In genomic region chr2:233445152-233445830, GRCh38 we compare ENCODE assay signal across 17 cellular contexts.
DNase-seq lines count a peak whose midpoint lies in the region; ATAC-seq and TF ChIP-seq lines count a peak whose summit lies in the region.
"Had no signal": no experiment of that assay in that cellular context is flagged by ENCODE, and none has a peak within 500 bp of the region (broad histone marks: within the 10 kb centered on the region; RNA-seq: fewer than 3 reads in every experiment).

No MANE protein-coding gene starts in this region.

- H3K27me3 Mint-ChIP-seq in stimulated activated naive CD8-positive, alpha-beta T cell treated with anti-CD3 and anti-CD28 coated beads, Interleukin-15, Interleukin-2, amounts not matched to agents 100 ng/mL and 50 ng/mL, for 24 hours = no peaks in the 10 kb centered on the region
- H3K27me3 Mint-ChIP-seq in effector memory CD8-positive, alpha-beta T cell = no peaks in the 10 kb centered on the region
- H3K27me3 Mint-ChIP-seq: IgD-negative memory B cell had no signal

- ATAC-seq in stimulated activated naive CD8-positive, alpha-beta T cell treated with anti-CD3 and anti-CD28 coated beads, Interleukin-15, Interleukin-2, amounts not matched to agents 100 U/mL and 50 U/mL, for 24 hours = no peak
- ATAC-seq in effector memory CD8-positive, alpha-beta T cell (replicated peaks) = no peak

- peaks cover 3% of the 10 kb centered on the region for H3K36me3 ChIP-seq in osteoblast (ENCODE audit: insufficient read depth, low read length)
- peaks cover 71% of the 10 kb centered on the region for H3K36me3 ChIP-seq in effector memory CD4-positive, alpha-beta T cell (ENCODE audit: control insufficient read depth, insufficient read depth, low read length)

- TF ChIP-seq CTCF in osteoblast (IDR thresholded peaks at IDR 0.05; ENCODE audit: extremely low read depth, low read depth, low read length) = no peak

- peak overlapping the region; percentile 36 for H3K27ac Mint-ChIP-seq in stimulated activated naive CD8-positive, alpha-beta T cell treated with anti-CD3 and anti-CD28 coated beads, Interleukin-15, Interleukin-2, amounts not matched to agents 100 ng/mL and 50 ng/mL, for 24 hours
- peak overlapping the region; percentile 22 to 60 for H3K27ac Mint-ChIP-seq in effector memory CD8-positive, alpha-beta T cell

- no peaks in the 10 kb centered on the region for H4K20me1 ChIP-seq in osteoblast (ENCODE audit: insufficient read depth, low read length)

- H3K4me1 ChIP-seq in osteoblast (ENCODE audit: insufficient read depth, low read length) = no peaks in the 10 kb centered on the region
- peaks cover 3% of the 10 kb centered on the region for H3K4me1 ChIP-seq in effector memory CD4-positive, alpha-beta T cell (ENCODE audit: control insufficient read depth, insufficient read depth, low read length, poor library complexity, severe bottlenecking)
- H3K4me1 ChIP-seq: vagina had no signal

- no peak overlapping the region for H3K4me3 ChIP-seq in osteoblast (ENCODE audit: insufficient read depth, low read length)
- H3K4me3 ChIP-seq in effector memory CD4-positive, alpha-beta T cell (ENCODE audit: insufficient read depth, low read depth, low read length, poor library complexity, severe bottlenecking) = no peak overlapping the region
- H3K4me3 ChIP-seq: vagina had no signal

- peaks cover 69% of the 10 kb centered on the region for H3K36me3 Mint-ChIP-seq in stimulated activated naive CD8-positive, alpha-beta T cell treated with anti-CD3 and anti-CD28 coated beads, Interleukin-15, Interleukin-2, amounts not matched to agents 100 ng/mL and 50 ng/mL, for 24 hours (ENCODE audit: low read depth)
- H3K36me3 Mint-ChIP-seq in effector memory CD8-positive, alpha-beta T cell (ENCODE audit: insufficient read depth) = peaks cover 45% of the 10 kb centered on the region

- H2AFZ ChIP-seq in osteoblast (ENCODE audit: low read length) = no peak overlapping the region

- peaks cover 16% of the 10 kb centered on the region for H3K4me1 Mint-ChIP-seq in stimulated activated naive CD8-positive, alpha-beta T cell treated with anti-CD3 and anti-CD28 coated beads, Interleukin-15, Interleukin-2, amounts not matched to agents 100 ng/mL and 50 ng/mL, for 24 hours (ENCODE audit: low read depth)
- H3K4me1 Mint-ChIP-seq in effector memory CD8-positive, alpha-beta T cell (ENCODE audit: low read depth in 2 of 2) = peaks cover 16 to 17% of the 10 kb centered on the region in 2 donors

- no peaks in the 10 kb centered on the region for H3K79me2 ChIP-seq in osteoblast (ENCODE audit: insufficient read depth, low read length)

- no peak overlapping the region for H3K27ac ChIP-seq in osteoblast (ENCODE audit: low read depth, low read length)
- no peak overlapping the region for H3K27ac ChIP-seq in effector memory CD4-positive, alpha-beta T cell (ENCODE audit: insufficient read depth, low read length, poor library complexity, severe bottlenecking)
- H3K27ac ChIP-seq: vagina had no signal

- H3K27me3 ChIP-seq in osteoblast (ENCODE audit: insufficient read depth, low read length) = no peaks in the 10 kb centered on the region
- no peaks in the 10 kb centered on the region for H3K27me3 ChIP-seq in effector memory CD4-positive, alpha-beta T cell (replicated peaks; ENCODE audit: control insufficient read depth, insufficient read depth, low read length, poor library complexity, severe bottlenecking)
- H3K27me3 ChIP-seq: BE2C, vagina had no signal

- H3K9me3 Mint-ChIP-seq in stimulated activated naive CD8-positive, alpha-beta T cell treated with anti-CD3 and anti-CD28 coated beads, Interleukin-15, Interleukin-2, amounts not matched to agents 100 ng/mL and 50 ng/mL, for 24 hours = no peaks in the 10 kb centered on the region
- no peaks in the 10 kb centered on the region for H3K9me3 Mint-ChIP-seq in effector memory CD8-positive, alpha-beta T cell
- H3K9me3 Mint-ChIP-seq: IgD-negative memory B cell, neural crest cell had no signal

- DNase-seq in stimulated activated naive CD8-positive, alpha-beta T cell treated with anti-CD3 and anti-CD28 coated beads, Interleukin-15, Interleukin-2, amounts not matched to agents 100 U/mL and 50 U/mL, for 24 hours = no peak
- DNase-seq in effector memory CD8-positive, alpha-beta T cell = no peak
- DNase-seq in osteoblast (ENCODE audit: insufficient read length, low spot score, missing footprints) (peak; percentile 45), ecto neural progenitor cell (ENCODE audit: low spot score) (no peak), NCI-H82 (lab: John Stamatoyannopoulos, UW) (no peak)
- no peak for DNase-seq in effector memory CD4-positive, alpha-beta T cell
- DNase-seq: activated T-cell treated with anti-CD3 and anti-CD28 coated beads for 4 hours, amniotic stem cell, BE2C, HCEC 1CT, mesenchymal stem cell, NCI-H1694 treated with DMSO at 0.1 percent for 48 hours, NCI-H345 had no signal

- H3K4me2 ChIP-seq in osteoblast (ENCODE audit: insufficient read depth, low read length) = no peak overlapping the region

- H3K4me3 Mint-ChIP-seq in stimulated activated naive CD8-positive, alpha-beta T cell treated with anti-CD3 and anti-CD28 coated beads, Interleukin-15, Interleukin-2, amounts not matched to agents 100 ng/mL and 50 ng/mL, for 24 hours = no peak overlapping the region
- H3K4me3 Mint-ChIP-seq in effector memory CD8-positive, alpha-beta T cell = no peak overlapping the region
- H3K4me3 Mint-ChIP-seq: IgD-negative memory B cell, neural crest cell had no signal

- H3K9me3 ChIP-seq in osteoblast (ENCODE audit: low read depth, low read length) = no peaks in the 10 kb centered on the region
- H3K9me3 ChIP-seq in effector memory CD4-positive, alpha-beta T cell (ENCODE audit: control insufficient read depth, low read length) = no peaks in the 10 kb centered on the region
- H3K9me3 ChIP-seq: BE2C, vagina had no signal
